26 cellular contexts compared by ENCODE assay signal in the genomic region with DNA sequence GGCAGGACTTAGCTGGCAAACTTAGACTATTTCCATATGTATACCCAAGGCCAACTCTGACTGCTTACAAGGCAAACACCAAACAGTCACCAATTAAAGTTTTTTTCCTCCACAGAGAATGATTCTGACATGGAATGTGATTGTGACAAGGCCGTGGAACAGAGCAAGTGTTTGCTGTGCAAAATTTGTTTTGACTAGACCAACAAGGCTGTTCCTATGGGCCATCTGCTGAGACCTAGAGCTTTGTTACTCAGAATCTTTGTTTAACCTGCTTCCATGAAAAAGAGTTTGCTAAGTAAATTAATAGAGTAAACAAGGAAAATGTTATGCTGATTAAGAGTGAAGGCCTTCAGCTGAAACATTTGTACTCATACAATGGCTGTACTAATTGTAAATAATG. TPM values are rescaled to one million over a fixed set of nuclear protein-coding genes. Genes with fewer than 3 reads are reported as not detected.
"Had no signal": no experiment of that assay in that cellular context is flagged by ENCODE, and none has a peak within 500 bp of the region (broad histone marks: within the 10 kb centered on the region; RNA-seq: fewer than 3 reads in every experiment).

No MANE protein-coding gene starts in this region.

- H3K36me3 Mint-ChIP-seq: brain had no signal

- H3K27me3 ChIP-seq: ascending aorta, MG63, Peyer's patch, SJCRH30 had no signal

- H3K4me1 Mint-ChIP-seq: activated CD4-positive, alpha-beta T cell treated with anti-CD3 and anti-CD28 coated beads for 36 hours; brain; central memory CD8-positive, alpha-beta T cell had no signal

- H3K27ac ChIP-seq: ascending aorta, KMS-11, Peyer's patch, RWPE1, SJCRH30, WERI-Rb-1 had no signal

- ATAC-seq: activated CD4-positive, alpha-beta T cell treated with anti-CD3 and anti-CD28 coated beads for 36 hours; activated CD8-positive, alpha-beta T cell treated with anti-CD3 and anti-CD28 coated beads, Interleukin-2, amount 10 ng/mL, durations not matched to agents 7 days and 5 days had no signal

- H3K4me3 ChIP-seq: ascending aorta, MG63, Peyer's patch, SJCRH30 had no signal

- H3K27me3 Mint-ChIP-seq: activated CD4-positive, alpha-beta T cell treated with anti-CD3 and anti-CD28 coated beads for 36 hours; central memory CD8-positive, alpha-beta T cell had no signal

- H3K9me3 ChIP-seq: ascending aorta, MG63, Peyer's patch, SJCRH30, SK-N-SH had no signal

- DNase-seq: activated CD4-positive, alpha-beta T cell treated with anti-CD3 and anti-CD28 coated beads for 36 hours; activated CD4-positive, alpha-beta T cell treated with anti-CD3 and anti-CD28 coated beads, Interleukin-2, amount 50 U/mL, for 1 hour; activated CD8-positive, alpha-beta memory T cell treated with anti-CD3 and anti-CD28 coated beads, Interleukin-2, amount 50 U/mL, for 48 hours; activated CD8-positive, alpha-beta T cell treated with anti-CD3 and anti-CD28 coated beads, Interleukin-2, amount 10 ng/mL, durations not matched to agents 7 days and 5 days; activated naive CD4-positive, alpha-beta T cell treated with anti-CD3 and anti-CD28 coated beads, Interleukin-2, amount 50 U/mL, for 16 hours; activated T-cell treated with anti-CD3 and anti-CD28 coated beads, Interleukin-2, amount 50 U/mL, for 1 hour; MG63; NCI-H1105; NCI-H1436; NCI-H1930; NCI-H2171; NCI-H2227 treated with DMSO at 0.1 percent for 48 hours; NCI-H446 treated with DMSO at 0.1 percent for 48 hours; NK-92 treated with Interleukin-12 subunit alpha and Interleukin-12 subunit beta, amount 100 ng/mL, for 24 hours; Peyer's patch; Right ventricle myocardium superior; SJCRH30; SK-N-SH; T-helper 1 cell; WERI-Rb-1 had no signal

- H3K27ac Mint-ChIP-seq: activated CD4-positive, alpha-beta T cell treated with anti-CD3 and anti-CD28 coated beads for 36 hours; activated CD8-positive, alpha-beta T cell treated with anti-CD3 and anti-CD28 coated beads, Interleukin-2, amount 10 ng/mL, durations not matched to agents 7 days and 5 days; brain had no signal

- H3K4me1 ChIP-seq: ascending aorta, Peyer's patch, SJCRH30 had no signal

- H3K36me3 ChIP-seq: ascending aorta, MG63, Peyer's patch, SJCRH30, WERI-Rb-1 had no signal

- H3K4me3 Mint-ChIP-seq: activated CD4-positive, alpha-beta T cell treated with anti-CD3 and anti-CD28 coated beads for 36 hours; activated CD8-positive, alpha-beta T cell treated with anti-CD3 and anti-CD28 coated beads, Interleukin-2, amount 10 ng/mL, durations not matched to agents 7 days and 5 days; brain; central memory CD8-positive, alpha-beta T cell had no signal

RNA-seq across cellular contexts. Expression of a gene that starts 51.5 kb away (rescaled TPM):
- total RNA-seq: activated CD4-positive, alpha-beta T cell treated with anti-CD3 and anti-CD28 coated beads for 36 hours; activated CD8-positive, alpha-beta T cell treated with anti-CD3 and anti-CD28 coated beads, Interleukin-2, amount 10 ng/mL, durations not matched to agents 7 days and 5 days; ascending aorta; Peyer's patch; Right ventricle myocardium superior; T-helper 2 cell treated with Interferon-gamma antibody and Interleukin-4, amounts not matched to agents 100 ng/mL and 5 ng/mL, for 36 hours had no signal
- polyA plus RNA-seq: SK-N-SH had no signal
